ENCODE assay signal across 21 cellular contexts in genomic region chr1:6109688-6110087, GRCh38.
"Had no signal": no experiment of that assay in that cellular context is flagged by ENCODE, and none has a peak within 500 bp of the region (broad histone marks: within the 10 kb centered on the region; RNA-seq: fewer than 3 reads in every experiment).

No MANE protein-coding gene starts in this region.

- H3K36me3 ChIP-seq: ascending aorta, brain microvascular endothelial cell, right lobe of liver, thoracic aorta had no signal

- H3K4me1 ChIP-seq: ascending aorta, foreskin keratinocyte, parathyroid adenoma, right lobe of liver had no signal

- DNase-seq: activated CD4-positive, alpha-beta T cell treated with anti-CD3 and anti-CD28 coated beads for 4 hours; activated CD4-positive, alpha-beta T cell treated with anti-CD3 and anti-CD28 coated beads, Interleukin-2, amount 50 U/mL, for 48 hours; activated effector memory CD4-positive, alpha-beta T cell treated with Interleukin-2 at 50 U/mL for 16 hours; activated naive CD4-positive, alpha-beta T cell treated with anti-CD3 and anti-CD28 coated beads for 36 hours; activated T-cell treated with anti-CD3 and anti-CD28 coated beads, Interleukin-2, amount 50 U/mL, for 48 hours; brain microvascular endothelial cell; central memory CD4-positive, alpha-beta T cell; effector memory CD4-positive, alpha-beta T cell; foreskin keratinocyte; mesenchymal stem cell; nucleus accumbens; small intestine; stimulated activated CD4-positive, alpha-beta T cell treated with anti-CD3 and anti-CD28 coated beads, Interleukin-15, amount 100 ng/mL, for 24 hours; stimulated activated CD4-positive, alpha-beta T cell treated with anti-CD3 and anti-CD28 coated beads, Interleukin-4, amount 100 ng/mL, for 1 hour; stimulated activated naive CD4-positive, alpha-beta T cell; T-helper 1 cell had no signal

- H3K4me3 ChIP-seq: ascending aorta, hepatocyte, right lobe of liver, thoracic aorta had no signal

- H3K27ac ChIP-seq: ascending aorta, brain microvascular endothelial cell, foreskin keratinocyte, hepatocyte, parathyroid adenoma, right lobe of liver, thoracic aorta had no signal

- H3K9me3 ChIP-seq: ascending aorta, right lobe of liver, thoracic aorta had no signal

- H3K27me3 ChIP-seq: ascending aorta, brain microvascular endothelial cell, right lobe of liver had no signal
